ENCODE assay signal across 10 cellular contexts in genomic region chr17:7263801-7264078, GRCh38. TPM values are rescaled to one million over a fixed set of nuclear protein-coding genes. Genes with fewer than 3 reads are reported as not detected.
A peak's percentile ranks its signal among the peaks of the same experiment; 100 is the strongest.
DNase-seq lines count a peak whose midpoint lies in the region; ATAC-seq, FAIRE-seq and TF ChIP-seq lines count a peak whose summit lies in the region.
"Had no signal": no experiment of that assay in that cellular context is flagged by ENCODE, and none has a peak within 500 bp of the region (broad histone marks: within the 10 kb centered on the region; RNA-seq: fewer than 3 reads in every experiment).

No MANE protein-coding gene starts in this region.

- no peak for FAIRE-seq in HepG2 (lab: Jason Lieb, UNC)
- FAIRE-seq in astrocyte (lab: Jason Lieb, UNC) = no peak

- ATAC-seq in HepG2 = no peak
- no peak for ATAC-seq in right lobe of liver
- no peak for ATAC-seq in memory B cell (ENCODE audit: low read depth)
- ATAC-seq in HG02678 (IDR thresholded peaks at IDR 0.05; ENCODE audit: unreplicated experiment) = no peak

- POLR2A ChIA-PET in HepG2 (lab: Yijun Ruan, JAX) = interaction anchor here (0.8 to 3.2 kb wide), 6 partner anchors 10 to 140 kb away, joined by 3 to 26 read pairs (median 10); partner anchors contain the start of genes CTDNEP1, DVL2, ELP5 and GABARAP

- H3K4me3 Mint-ChIP-seq in astrocyte (ENCODE audit: unreplicated experiment) (no peak overlapping the region), memory B cell (peak overlapping the region; percentile 15)

- no peaks in the 10 kb centered on the region for H3K9me3 ChIP-seq in HepG2 (ENCODE audit: low read length)
- no peaks in the 10 kb centered on the region for H3K9me3 ChIP-seq in right lobe of liver
- no peaks in the 10 kb centered on the region for H3K9me3 ChIP-seq in astrocyte (ENCODE audit: insufficient read depth, low read depth, low read length)

- H4K20me1 ChIP-seq in HepG2 (ENCODE audit: insufficient read depth, low read length) (no peaks in the 10 kb centered on the region), astrocyte (ENCODE audit: insufficient read depth, low read length) (no peaks in the 10 kb centered on the region)

- CTCF ChIA-PET in HepG2 (lab: Yijun Ruan, JAX; ENCODE audit: low intra/inter-chr PET ratio, low total read pairs) = no interaction called here

- H3K4me2 ChIP-seq in HepG2 (ENCODE audit: low read depth, low read length) (no peak overlapping the region), astrocyte (ENCODE audit: low read length) (peak overlapping the region; percentile 80)

- TF ChIP-seq RAD21 in HepG2 (CRISPR knock-in tag; IDR thresholded peaks at IDR 0.05) = no peak

- in situ Hi-C loops in HepG2 (cut with HindIII; ENCODE audit: extremely low pct_ligation_motif_present, low pct_unique_long_range_greater_than_20kb) = no loop called here

- H3K9ac ChIP-seq in HepG2 (ENCODE audit: insufficient read depth, low read depth, low read length) = no peak overlapping the region
- H3K9ac ChIP-seq in astrocyte (ENCODE audit: low read length) = no peak overlapping the region

- 85% methylated on average over 4 of the region's 4 CpGs for WGBS in HepG2 (ENCODE audit: low lambda C conversion rate)
- 53% methylated on average over 2 of the region's 4 CpGs for WGBS in right lobe of liver (ENCODE audit: insufficient coverage, low coverage, low lambda C conversion rate, missing lambda C conversion rate)

- TF ChIP-seq CTCF in HepG2 (CRISPR knock-in tag; IDR thresholded peaks at IDR 0.05) (no peak), right lobe of liver (IDR thresholded peaks at IDR 0.05) (no peak), astrocyte (IDR thresholded peaks at IDR 0.05; ENCODE audit: insufficient read depth, low read depth, low read length) (no peak)

- H3K27me3 ChIP-seq in HepG2 (ENCODE audit: control insufficient read depth in 1 of 2, insufficient read depth in 2 of 2, low read length in 2 of 2) (no peaks in the 10 kb centered on the region), right lobe of liver (no peaks in the 10 kb centered on the region), astrocyte (ENCODE audit: insufficient read depth, low read length) (peaks cover 14% of the 10 kb centered on the region)

- no TSS peak for BruUV-seq in HepG2 (replicated peaks; lab: Mats Ljungman, UMichigan)

- H3K36me3 ChIP-seq in HepG2 (replicated peaks in 1 of 2; ENCODE audit: control insufficient read depth in 1 of 2, insufficient read depth in 2 of 2, low read length in 2 of 2) = no peaks in the 10 kb centered on the region
- peaks cover 0 to 4% (median 0%) of the 10 kb centered on the region in 4 donors for H3K36me3 ChIP-seq in right lobe of liver
- H3K36me3 ChIP-seq in astrocyte (ENCODE audit: insufficient read depth, low read length) = no peaks in the 10 kb centered on the region

- H3K27ac ChIP-seq in HepG2 (ENCODE audit: extremely low read length, insufficient read depth, low read length) (peak overlapping the region; percentile 64), right lobe of liver (peak overlapping the region in 1 of 3 donors; percentile 96), astrocyte (ENCODE audit: low read depth, low read length) (no peak overlapping the region)

- H3K9me3 Mint-ChIP-seq in astrocyte (ENCODE audit: unreplicated experiment) (peaks cover 3% of the 10 kb centered on the region), memory B cell (no peaks in the 10 kb centered on the region)

- H3K4me3 ChIP-seq in HepG2 (replicated peaks in 1 of 3; ENCODE audit: insufficient read depth in 1 of 3, low read depth in 2 of 3, low read length in 3 of 3) (no peak overlapping the region), right lobe of liver (no peak overlapping the region), astrocyte (ENCODE audit: insufficient read depth, low read depth, low read length) (no peak overlapping the region)

- H3K36me3 Mint-ChIP-seq in astrocyte (ENCODE audit: low read depth, unreplicated experiment) (peaks cover 3% of the 10 kb centered on the region), memory B cell (peaks cover 2% of the 10 kb centered on the region)

- TF ChIP-seq POLR2A in HepG2 (IDR thresholded peaks at IDR 0.05; ENCODE audit: insufficient read depth in 1 of 2, low read depth in 2 of 2, low read length in 2 of 2) = no peak
- no peak for TF ChIP-seq POLR2A in right lobe of liver (IDR thresholded peaks at IDR 0.05)

- intact Hi-C loops in HepG2 (cut with micrococcal nuclease; ENCODE audit: unreplicated experiment) = no loop called here
- intact Hi-C loops in right lobe of liver (cut with DNase I) = no loop called here
- intact Hi-C loops in posterior vena cava (cut with DNase I) = no loop called here

- H3K4me1 Mint-ChIP-seq in astrocyte (ENCODE audit: low read depth, unreplicated experiment) (peaks cover 3% of the 10 kb centered on the region), memory B cell (peaks cover 14% of the 10 kb centered on the region)

- no peaks in the 10 kb centered on the region for H3K79me2 ChIP-seq in HepG2 (ENCODE audit: insufficient read depth, low read length)
- H3K79me2 ChIP-seq in astrocyte (ENCODE audit: insufficient read depth, low read length) = no peaks in the 10 kb centered on the region

- H3K27me3 Mint-ChIP-seq in astrocyte (ENCODE audit: low read depth, unreplicated experiment) (peaks cover 14% of the 10 kb centered on the region), memory B cell (peaks cover 15% of the 10 kb centered on the region)

- H3K4me1 ChIP-seq in HepG2 (ENCODE audit: insufficient read depth, low read length) = peaks cover 59% of the 10 kb centered on the region
- H3K4me1 ChIP-seq in right lobe of liver = peaks cover 0 to 38% (median 6%) of the 10 kb centered on the region in 4 donors
- peaks cover 12% of the 10 kb centered on the region for H3K4me1 ChIP-seq in astrocyte (ENCODE audit: insufficient read depth, low read length)

- no peak overlapping the region for H2AFZ ChIP-seq in HepG2 (ENCODE audit: low read length)
- H2AFZ ChIP-seq in astrocyte (ENCODE audit: low read depth, low read length) = peak overlapping the region; percentile 67

- TF ChIP-seq EP300 in HepG2 (IDR thresholded peaks at IDR 0.05; ENCODE audit: low read depth in 2 of 2, low read length in 2 of 2) (no peak), HepG2 (CRISPR knock-in tag; IDR thresholded peaks at IDR 0.05; ENCODE audit: borderline replicate concordance) (no peak)

- no peak for DNase-seq in HepG2 (ENCODE audit: low spot score)
- DNase-seq in right lobe of liver = no peak
- DNase-seq in astrocyte (ENCODE audit: low read depth) = no peak
- no peak for DNase-seq in memory B cell (ENCODE audit: low spot score in 2 of 2)
- DNase-seq in GOT3 (lab: John Stamatoyannopoulos, UW) = no peak
- no peak for DNase-seq in hepatic stellate cell (ENCODE audit: low spot score)
- no peak for DNase-seq in posterior vena cava (ENCODE audit: low spot score)
- DNase-seq: Kasumi-1, T-helper 9 cell had no signal

- H3K27ac Mint-ChIP-seq in astrocyte (ENCODE audit: unreplicated experiment) (no peak overlapping the region), memory B cell (no peak overlapping the region)

RNA-seq across cellular contexts. Expression of gene CLDN7, which starts 1.5 kb away (rescaled TPM):
- not detected in 2 replicates for total RNA-seq in HepG2 (2016; rRNA removed; fragmentation: Illumina TruSeq; extraction: Trizol)
- not detected in 2 replicates for total RNA-seq in HepG2 (2016; cell fraction: cytosol; rRNA removed; fragmentation: Illumina TruSeq; extraction: Trizol; ENCODE audit: low read depth)
- total RNA-seq in HepG2 (2016; cell fraction: insoluble cytoplasmic fraction; rRNA removed; fragmentation: Illumina TruSeq; extraction: Trizol) = not detected in 2 replicates
- total RNA-seq in HepG2 (2016; cell fraction: membrane; rRNA removed; fragmentation: Illumina TruSeq; extraction: Trizol) = not detected in 2 replicates
- total RNA-seq in HepG2 (2016; cell fraction: nucleus; rRNA removed; fragmentation: Illumina TruSeq; extraction: Trizol) = not detected in 2 replicates
- polyA plus RNA-seq in HepG2 (2011; rRNA removed) = not detected in 2 replicates
- polyA plus RNA-seq in HepG2 (2011; cell fraction: cytosol; rRNA removed) = not detected in 2 replicates
- not detected in 2 replicates for polyA plus RNA-seq in HepG2 (2011; cell fraction: nucleus; rRNA removed)
- not detected in 2 replicates for polyA plus RNA-seq in HepG2 (2012)
- not detected in 2 replicates for polyA plus RNA-seq in HepG2 (2016; cell fraction: cytosol; fragmentation: Illumina TruSeq; extraction: Trizol; ENCODE audit: low read depth)
- polyA plus RNA-seq in HepG2 (2016; cell fraction: insoluble cytoplasmic fraction; fragmentation: Illumina TruSeq; extraction: Trizol; ENCODE audit: low read depth) = not detected in 2 replicates
- polyA plus RNA-seq in HepG2 (2016; cell fraction: membrane; fragmentation: Illumina TruSeq; extraction: Trizol; ENCODE audit: low read depth) = not detected in 2 replicates
- polyA plus RNA-seq in HepG2 (2016; cell fraction: nucleus; fragmentation: Illumina TruSeq; extraction: Trizol; ENCODE audit: insufficient read depth, low read depth) = not detected in 2 replicates
- 10.0 TPM in 1 of 2 replicates, not detected in the other for polyA minus RNA-seq in HepG2 (2011; rRNA and poly(A)+ RNA removed; ENCODE audit: low replicate concordance)
- not detected in 2 replicates for polyA minus RNA-seq in HepG2 (2011; cell fraction: cytosol; rRNA and poly(A)+ RNA removed)
- polyA minus RNA-seq in HepG2 (2011; cell fraction: nucleus; rRNA and poly(A)+ RNA removed) = not detected in 2 replicates
- 100 to 1,000 TPM in 1 of 6 experiments, 10 to 100 TPM in 4, 1 to 10 TPM in 1; 9.6 to 114 (median 23.3) TPM for total RNA-seq in right lobe of liver
- total RNA-seq in astrocyte = 4.6 and 10.5 TPM in 2 replicates
- total RNA-seq in posterior vena cava = 1 to 10 TPM; 1.6 to 4.4 TPM

RNA-seq across cellular contexts. Expression of gene ELP5, which starts 11.7 kb away (rescaled TPM):
- total RNA-seq in HepG2 (2016; rRNA removed; fragmentation: Illumina TruSeq; extraction: Trizol) = 68.0 and 69.8 TPM in 2 replicates
- 111 and 129 TPM in 2 replicates for total RNA-seq in HepG2 (2016; cell fraction: cytosol; rRNA removed; fragmentation: Illumina TruSeq; extraction: Trizol; ENCODE audit: low read depth)
- total RNA-seq in HepG2 (2016; cell fraction: insoluble cytoplasmic fraction; rRNA removed; fragmentation: Illumina TruSeq; extraction: Trizol) = 64.4 and 71.8 TPM in 2 replicates
- 142 and 154 TPM in 2 replicates for total RNA-seq in HepG2 (2016; cell fraction: membrane; rRNA removed; fragmentation: Illumina TruSeq; extraction: Trizol)
- 40.7 and 41.3 TPM in 2 replicates for total RNA-seq in HepG2 (2016; cell fraction: nucleus; rRNA removed; fragmentation: Illumina TruSeq; extraction: Trizol)
- 67.6 and 75.4 TPM in 2 replicates for polyA plus RNA-seq in HepG2 (2011; rRNA removed)
- polyA plus RNA-seq in HepG2 (2011; cell fraction: cytosol; rRNA removed) = 79.0 and 80.4 TPM in 2 replicates
- 109 and 116 TPM in 2 replicates for polyA plus RNA-seq in HepG2 (2011; cell fraction: nucleus; rRNA removed)
- 54.3 and 56.5 TPM in 2 replicates for polyA plus RNA-seq in HepG2 (2012)
- 153 and 183 TPM in 2 replicates for polyA plus RNA-seq in HepG2 (2016; cell fraction: cytosol; fragmentation: Illumina TruSeq; extraction: Trizol; ENCODE audit: low read depth)
- polyA plus RNA-seq in HepG2 (2016; cell fraction: insoluble cytoplasmic fraction; fragmentation: Illumina TruSeq; extraction: Trizol; ENCODE audit: low read depth) = 78.9 and 80.0 TPM in 2 replicates
- polyA plus RNA-seq in HepG2 (2016; cell fraction: membrane; fragmentation: Illumina TruSeq; extraction: Trizol; ENCODE audit: low read depth) = 162 and 180 TPM in 2 replicates
- polyA plus RNA-seq in HepG2 (2016; cell fraction: nucleus; fragmentation: Illumina TruSeq; extraction: Trizol; ENCODE audit: insufficient read depth, low read depth) = 87.0 and 90.3 TPM in 2 replicates
- polyA minus RNA-seq in HepG2 (2011; rRNA and poly(A)+ RNA removed; ENCODE audit: low replicate concordance) = 70.4 and 79.0 TPM in 2 replicates
- polyA minus RNA-seq in HepG2 (2011; cell fraction: cytosol; rRNA and poly(A)+ RNA removed) = 19.7 and 20.9 TPM in 2 replicates
- polyA minus RNA-seq in HepG2 (2011; cell fraction: nucleus; rRNA and poly(A)+ RNA removed) = 29.2 and 33.6 TPM in 2 replicates
- total RNA-seq in right lobe of liver = 10 to 100 TPM; 14.2 to 29.6 (median 22.9) TPM
- 24.9 and 25.4 TPM in 2 replicates for total RNA-seq in astrocyte
- total RNA-seq in posterior vena cava = 10 to 100 TPM; 36.5 to 40.0 TPM

RNA-seq across cellular contexts. Expression of gene CTDNEP1, which starts 12.2 kb away (rescaled TPM):
- 19.8 and 32.0 TPM in 2 replicates for total RNA-seq in HepG2 (2016; rRNA removed; fragmentation: Illumina TruSeq; extraction: Trizol)
- 19.4 and 21.9 TPM in 2 replicates for total RNA-seq in HepG2 (2016; cell fraction: cytosol; rRNA removed; fragmentation: Illumina TruSeq; extraction: Trizol; ENCODE audit: low read depth)
- total RNA-seq in HepG2 (2016; cell fraction: insoluble cytoplasmic fraction; rRNA removed; fragmentation: Illumina TruSeq; extraction: Trizol) = 18.5 and 25.6 TPM in 2 replicates
- total RNA-seq in HepG2 (2016; cell fraction: membrane; rRNA removed; fragmentation: Illumina TruSeq; extraction: Trizol) = 66.8 and 71.2 TPM in 2 replicates
- total RNA-seq in HepG2 (2016; cell fraction: nucleus; rRNA removed; fragmentation: Illumina TruSeq; extraction: Trizol) = 30.3 and 34.3 TPM in 2 replicates
- 118 and 126 TPM in 2 replicates for polyA plus RNA-seq in HepG2 (2011; rRNA removed)
- 101 and 109 TPM in 2 replicates for polyA plus RNA-seq in HepG2 (2011; cell fraction: cytosol; rRNA removed)
- polyA plus RNA-seq in HepG2 (2011; cell fraction: nucleus; rRNA removed) = 101 and 114 TPM in 2 replicates
- polyA plus RNA-seq in HepG2 (2012) = 127 and 151 TPM in 2 replicates
- 143 and 153 TPM in 2 replicates for polyA plus RNA-seq in HepG2 (2016; cell fraction: cytosol; fragmentation: Illumina TruSeq; extraction: Trizol; ENCODE audit: low read depth)
- 110 and 145 TPM in 2 replicates for polyA plus RNA-seq in HepG2 (2016; cell fraction: insoluble cytoplasmic fraction; fragmentation: Illumina TruSeq; extraction: Trizol; ENCODE audit: low read depth)
- polyA plus RNA-seq in HepG2 (2016; cell fraction: membrane; fragmentation: Illumina TruSeq; extraction: Trizol; ENCODE audit: low read depth) = 280 and 308 TPM in 2 replicates
- 149 and 153 TPM in 2 replicates for polyA plus RNA-seq in HepG2 (2016; cell fraction: nucleus; fragmentation: Illumina TruSeq; extraction: Trizol; ENCODE audit: insufficient read depth, low read depth)
- 128 and 176 TPM in 2 replicates for polyA minus RNA-seq in HepG2 (2011; rRNA and poly(A)+ RNA removed; ENCODE audit: low replicate concordance)
- 85.9 and 95.1 TPM in 2 replicates for polyA minus RNA-seq in HepG2 (2011; cell fraction: cytosol; rRNA and poly(A)+ RNA removed)
- polyA minus RNA-seq in HepG2 (2011; cell fraction: nucleus; rRNA and poly(A)+ RNA removed) = 45.1 and 50.7 TPM in 2 replicates
- 10 to 100 TPM; 25.9 to 34.6 (median 31.9) TPM for total RNA-seq in right lobe of liver
- 102 and 103 TPM in 2 replicates for total RNA-seq in astrocyte
- 10 to 100 TPM; 79.5 to 89.2 TPM for total RNA-seq in posterior vena cava

RNA-seq across cellular contexts. Expression of gene SLC2A4, which starts 17.8 kb away (rescaled TPM):
- total RNA-seq in HepG2 (2016; rRNA removed; fragmentation: Illumina TruSeq; extraction: Trizol) (2.6 and 5.8 TPM in 2 replicates), right lobe of liver (1 to 10 TPM in 4 of 6 experiments, under 1 TPM in 2; 0.66 to 2.1 (median 1.4) TPM), astrocyte (0.30 TPM in 1 of 2 replicates, not detected in the other), posterior vena cava (10 to 100 TPM; 13.5 to 21.3 TPM)
- total RNA-seq in HepG2 (2016; cell fraction: cytosol; rRNA removed; fragmentation: Illumina TruSeq; extraction: Trizol; ENCODE audit: low read depth) = 1.1 and 1.3 TPM in 2 replicates
- total RNA-seq in HepG2 (2016; cell fraction: insoluble cytoplasmic fraction; rRNA removed; fragmentation: Illumina TruSeq; extraction: Trizol) = 2.6 and 6.2 TPM in 2 replicates
- 2.9 and 3.0 TPM in 2 replicates for total RNA-seq in HepG2 (2016; cell fraction: membrane; rRNA removed; fragmentation: Illumina TruSeq; extraction: Trizol)
- 5.2 and 8.4 TPM in 2 replicates for total RNA-seq in HepG2 (2016; cell fraction: nucleus; rRNA removed; fragmentation: Illumina TruSeq; extraction: Trizol)
- polyA plus RNA-seq in HepG2 (2011; rRNA removed) = 4.9 and 6.3 TPM in 2 replicates
- polyA plus RNA-seq in HepG2 (2011; cell fraction: cytosol; rRNA removed) = 3.9 and 5.4 TPM in 2 replicates
- polyA plus RNA-seq in HepG2 (2011; cell fraction: nucleus; rRNA removed) = 13.8 and 15.9 TPM in 2 replicates
- 1.9 and 2.8 TPM in 2 replicates for polyA plus RNA-seq in HepG2 (2012)
- polyA plus RNA-seq in HepG2 (2016; cell fraction: cytosol; fragmentation: Illumina TruSeq; extraction: Trizol; ENCODE audit: low read depth) = 0.44 and 0.46 TPM in 2 replicates
- 1.6 and 2.0 TPM in 2 replicates for polyA plus RNA-seq in HepG2 (2016; cell fraction: insoluble cytoplasmic fraction; fragmentation: Illumina TruSeq; extraction: Trizol; ENCODE audit: low read depth)
- 1.1 and 1.3 TPM in 2 replicates for polyA plus RNA-seq in HepG2 (2016; cell fraction: membrane; fragmentation: Illumina TruSeq; extraction: Trizol; ENCODE audit: low read depth)
- 8.0 and 10.3 TPM in 2 replicates for polyA plus RNA-seq in HepG2 (2016; cell fraction: nucleus; fragmentation: Illumina TruSeq; extraction: Trizol; ENCODE audit: insufficient read depth, low read depth)
- polyA minus RNA-seq in HepG2 (2011; rRNA and poly(A)+ RNA removed; ENCODE audit: low replicate concordance) = 0.68 and 20.8 TPM in 2 replicates
- polyA minus RNA-seq in HepG2 (2011; cell fraction: cytosol; rRNA and poly(A)+ RNA removed) = 5.3 and 5.8 TPM in 2 replicates
- 10.2 and 10.3 TPM in 2 replicates for polyA minus RNA-seq in HepG2 (2011; cell fraction: nucleus; rRNA and poly(A)+ RNA removed)

RNA-seq across cellular contexts. Expression of gene GABARAP, which starts 21.5 kb away (rescaled TPM):
- total RNA-seq in HepG2 (2016; rRNA removed; fragmentation: Illumina TruSeq; extraction: Trizol) (161 and 239 TPM in 2 replicates), right lobe of liver (100 to 1,000 TPM; 238 to 330 (median 244) TPM), astrocyte (434 and 454 TPM in 2 replicates), posterior vena cava (100 to 1,000 TPM; 341 to 405 TPM)
- 90.5 and 100 TPM in 2 replicates for total RNA-seq in HepG2 (2016; cell fraction: cytosol; rRNA removed; fragmentation: Illumina TruSeq; extraction: Trizol; ENCODE audit: low read depth)
- 168 and 250 TPM in 2 replicates for total RNA-seq in HepG2 (2016; cell fraction: insoluble cytoplasmic fraction; rRNA removed; fragmentation: Illumina TruSeq; extraction: Trizol)
- 138 and 155 TPM in 2 replicates for total RNA-seq in HepG2 (2016; cell fraction: membrane; rRNA removed; fragmentation: Illumina TruSeq; extraction: Trizol)
- total RNA-seq in HepG2 (2016; cell fraction: nucleus; rRNA removed; fragmentation: Illumina TruSeq; extraction: Trizol) = 68.4 and 69.0 TPM in 2 replicates
- 274 and 310 TPM in 2 replicates for polyA plus RNA-seq in HepG2 (2011; rRNA removed)
- 305 and 428 TPM in 2 replicates for polyA plus RNA-seq in HepG2 (2011; cell fraction: cytosol; rRNA removed)
- 83.2 and 122 TPM in 2 replicates for polyA plus RNA-seq in HepG2 (2011; cell fraction: nucleus; rRNA removed)
- 331 and 348 TPM in 2 replicates for polyA plus RNA-seq in HepG2 (2012)
- 210 and 241 TPM in 2 replicates for polyA plus RNA-seq in HepG2 (2016; cell fraction: cytosol; fragmentation: Illumina TruSeq; extraction: Trizol; ENCODE audit: low read depth)
- 472 and 477 TPM in 2 replicates for polyA plus RNA-seq in HepG2 (2016; cell fraction: insoluble cytoplasmic fraction; fragmentation: Illumina TruSeq; extraction: Trizol; ENCODE audit: low read depth)
- 260 and 279 TPM in 2 replicates for polyA plus RNA-seq in HepG2 (2016; cell fraction: membrane; fragmentation: Illumina TruSeq; extraction: Trizol; ENCODE audit: low read depth)
- 204 and 210 TPM in 2 replicates for polyA plus RNA-seq in HepG2 (2016; cell fraction: nucleus; fragmentation: Illumina TruSeq; extraction: Trizol; ENCODE audit: insufficient read depth, low read depth)
- 234 and 265 TPM in 2 replicates for polyA minus RNA-seq in HepG2 (2011; rRNA and poly(A)+ RNA removed; ENCODE audit: low replicate concordance)
- polyA minus RNA-seq in HepG2 (2011; cell fraction: cytosol; rRNA and poly(A)+ RNA removed) = 83.4 and 114 TPM in 2 replicates
- 37.2 and 53.3 TPM in 2 replicates for polyA minus RNA-seq in HepG2 (2011; cell fraction: nucleus; rRNA and poly(A)+ RNA removed)
